In genomic region chr18:79749251-79750191, GRCh38 we compare ENCODE assay signal across 17 cellular contexts. TPM values are rescaled to one million over a fixed set of nuclear protein-coding genes. Genes with fewer than 3 reads are reported as not detected.
DNase-seq lines count a peak whose midpoint lies in the region; ATAC-seq and TF ChIP-seq lines count a peak whose summit lies in the region.
"Had no signal": no experiment of that assay in that cellular context is flagged by ENCODE, and none has a peak within 500 bp of the region (broad histone marks: within the 10 kb centered on the region; RNA-seq: fewer than 3 reads in every experiment).

No MANE protein-coding gene starts in this region.

- H3K9me2 ChIP-seq in neural cell (ENCODE audit: insufficient read depth, low read length), result no peaks in the 10 kb centered on the region

- no peak overlapping the region for H3K4me2 ChIP-seq in neural cell (ENCODE audit: low read length)

- no peak for TF ChIP-seq EP300 in neural cell (conservative IDR thresholded peaks at IDR 0.05; ENCODE audit: poor library complexity, severe bottlenecking)

- no peaks in the 10 kb centered on the region for H3F3A ChIP-seq in neural cell (ENCODE audit: insufficient read depth, low read length, poor library complexity, severe bottlenecking)

- peak overlapping the region; percentile 18 for H3K4me3 ChIP-seq in neural cell (ENCODE audit: low read length)
- H3K4me3 ChIP-seq in aorta (ENCODE audit: low read length in 2 of 2), result no peak overlapping the region

- H3K9me3 ChIP-seq in neural cell (ENCODE audit: low read length) (no peaks in the 10 kb centered on the region), aorta (ENCODE audit: control insufficient read depth, low read length) (no peaks in the 10 kb centered on the region)

- peaks cover under 1% of the 10 kb centered on the region for H3K9me3 Mint-ChIP-seq in central memory CD8-positive, alpha-beta T cell
- H3K9me3 Mint-ChIP-seq: activated B cell treated with CpG ODN at 0.5 μM for 24 hours; activated naive CD4-positive, alpha-beta T cell treated with anti-CD3 and anti-CD28 coated beads for 36 hours had no signal

- H3K4me3 Mint-ChIP-seq in central memory CD8-positive, alpha-beta T cell, result no peak overlapping the region
- H3K4me3 Mint-ChIP-seq: activated B cell treated with CpG ODN at 0.5 μM for 24 hours; activated naive CD4-positive, alpha-beta T cell treated with anti-CD3 and anti-CD28 coated beads for 36 hours; dendritic cell treated with granulocyte-macrophage colony-stimulating factor and Interleukin-4, amounts not matched to agents 40 ng/mL and 50 ng/mL, for 4 days; stimulated activated naive B cell treated with anti-CD40 and anti-IgM and Interleukin-4, amounts not matched to agents 10 μg/mL and 1 μg/mL and 100 μg/mL, for 72 hours; T-cell had no signal

- H3K27ac Mint-ChIP-seq in central memory CD8-positive, alpha-beta T cell (ENCODE audit: low read depth), result peak overlapping the region; percentile 61
- H3K27ac Mint-ChIP-seq: activated B cell treated with CpG ODN at 0.5 μM for 24 hours; activated naive CD4-positive, alpha-beta T cell treated with anti-CD3 and anti-CD28 coated beads for 36 hours; dendritic cell treated with granulocyte-macrophage colony-stimulating factor and Interleukin-4, amounts not matched to agents 40 ng/mL and 50 ng/mL, for 4 days; stimulated activated naive B cell treated with anti-CD40 and anti-IgM and Interleukin-4, amounts not matched to agents 10 μg/mL and 1 μg/mL and 100 μg/mL, for 72 hours; T-cell had no signal

- peaks cover 22% of the 10 kb centered on the region for H3K36me3 Mint-ChIP-seq in central memory CD8-positive, alpha-beta T cell (ENCODE audit: insufficient read depth)

- H3K4me1 Mint-ChIP-seq in central memory CD8-positive, alpha-beta T cell, result peaks cover 2% of the 10 kb centered on the region
- H3K4me1 Mint-ChIP-seq: activated B cell treated with CpG ODN at 0.5 μM for 24 hours; stimulated activated naive B cell treated with anti-CD40 and anti-IgM and Interleukin-4, amounts not matched to agents 10 μg/mL and 1 μg/mL and 100 μg/mL, for 72 hours had no signal

- H3K27me3 ChIP-seq in neural cell (ENCODE audit: insufficient read depth, low read depth, low read length), result no peaks in the 10 kb centered on the region
- no peaks in the 10 kb centered on the region for H3K27me3 ChIP-seq in aorta (ENCODE audit: control insufficient read depth in 1 of 2, insufficient read depth in 2 of 2, low read length in 1 of 2)

- no peak overlapping the region for H3K9ac ChIP-seq in neural cell (ENCODE audit: low read length)

- H3K79me2 ChIP-seq in neural cell (replicated peaks; ENCODE audit: insufficient read depth, low read length), result no peaks in the 10 kb centered on the region

- no peak overlapping the region for H3K27ac ChIP-seq in neural cell (ENCODE audit: low read length)
- no peak overlapping the region for H3K27ac ChIP-seq in aorta (ENCODE audit: low read depth in 1 of 2, low read length in 2 of 2)

- H3K27me3 Mint-ChIP-seq in central memory CD8-positive, alpha-beta T cell, result no peaks in the 10 kb centered on the region
- H3K27me3 Mint-ChIP-seq: activated B cell treated with CpG ODN at 0.5 μM for 24 hours; dendritic cell treated with granulocyte-macrophage colony-stimulating factor and Interleukin-4, amounts not matched to agents 40 ng/mL and 50 ng/mL, for 4 days; stimulated activated naive B cell treated with anti-CD40 and anti-IgM and Interleukin-4, amounts not matched to agents 10 μg/mL and 1 μg/mL and 100 μg/mL, for 72 hours; T-cell had no signal

- 87 to 89% methylated on average over 49 of the region's 49 CpGs for WGBS in aorta, 2 donors

- TF ChIP-seq RAD21 in neural cell (conservative IDR thresholded peaks at IDR 0.05), result no peak

- no peak for ATAC-seq in central memory CD8-positive, alpha-beta T cell (replicated peaks; ENCODE audit: extremely low read depth, poor library complexity, severe bottlenecking)
- ATAC-seq in aorta (ENCODE audit: low FRiP score) (no peak), HG03469 (IDR thresholded peaks at IDR 0.05; ENCODE audit: unreplicated experiment) (no peak), HG02798 (IDR thresholded peaks at IDR 0.05; ENCODE audit: poor library complexity, unreplicated experiment) (no peak)
- ATAC-seq: stimulated activated naive B cell treated with anti-CD40 and anti-IgM and Interleukin-4, amounts not matched to agents 10 μg/mL and 1 μg/mL and 100 μg/mL, for 72 hours; T-cell had no signal

- H4K20me1 ChIP-seq in neural cell (ENCODE audit: insufficient read depth), result no peaks in the 10 kb centered on the region

- intact Hi-C loops in aorta (cut with DNase I), result no loop called here

- H3K4me1 ChIP-seq in aorta (ENCODE audit: control insufficient read depth in 1 of 2, insufficient read depth in 2 of 2, low read length in 2 of 2), result no peaks in the 10 kb centered on the region

- no peak overlapping the region for H2AFZ ChIP-seq in neural cell (ENCODE audit: low read depth, low read length)

- no peak for TF ChIP-seq CTCF in neural cell (IDR thresholded peaks at IDR 0.05; ENCODE audit: poor library complexity, severe bottlenecking)

- H3K36me3 ChIP-seq in neural cell (ENCODE audit: insufficient read depth, low read length) (peaks cover 2% of the 10 kb centered on the region), aorta (ENCODE audit: control insufficient read depth in 1 of 2, insufficient read depth in 2 of 2, low read length in 1 of 2) (peaks cover 3 to 5% of the 10 kb centered on the region in 2 donors)

- DNase-seq in activated effector memory CD4-positive, alpha-beta T cell treated with anti-CD3 and anti-CD28 coated beads, Interleukin-2, amount 50 U/mL, for 16 hours, result peak; percentile 27
- DNase-seq in activated effector memory CD4-positive, alpha-beta T cell treated with Interleukin-2 at 50 U/mL for 16 hours, result no peak
- DNase-seq in central memory CD8-positive, alpha-beta T cell (ENCODE audit: low spot score in 2 of 2), result no peak
- peak; percentile 38 to 59 for DNase-seq in aorta
- DNase-seq in stimulated activated CD4-positive, alpha-beta T cell treated with anti-CD3 and anti-CD28 coated beads, Interleukin-15, amount 100 ng/mL, for 24 hours, result no peak
- DNase-seq: activated B cell treated with CpG ODN at 0.5 μM for 24 hours; activated naive CD4-positive, alpha-beta T cell treated with anti-CD3 and anti-CD28 coated beads for 36 hours; EL; KBM-7; stimulated activated CD4-positive, alpha-beta T cell treated with anti-CD3 and anti-CD28 coated beads, Interleukin-12 subunit alpha, Interleukin-12 subunit beta, amount 100 ng/mL, for 4 hours; stimulated activated naive B cell treated with anti-CD40 and anti-IgM and Interleukin-4, amounts not matched to agents 10 μg/mL and 1 μg/mL and 100 μg/mL, for 72 hours; T-cell; trophoblast cell had no signal

TF ChIP-seq in neural cell, 6 proteins besides CTCF, POLR2A, EP300 and RAD21:
- TF ChIP-seq REST (IDR thresholded peaks at IDR 0.05; ENCODE audit: borderline replicate concordance), result no peak
- TF ChIP-seq MXI1 (conservative IDR thresholded peaks at IDR 0.05; ENCODE audit: poor library complexity, severe bottlenecking), result no peak
- TF ChIP-seq EZH2 (IDR thresholded peaks at IDR 0.05; ENCODE audit: borderline replicate concordance, insufficient read depth, low read length, poor library complexity, severe bottlenecking), result no peak
- TF ChIP-seq POLR2AphosphoS5 (IDR thresholded peaks at IDR 0.05), result no peak
- TF ChIP-seq TAF1 (IDR thresholded peaks at IDR 0.05; ENCODE audit: low read depth), result no peak
- no peak for TF ChIP-seq SMC3 (conservative IDR thresholded peaks at IDR 0.05; ENCODE audit: poor library complexity)

RNA-seq across cellular contexts. Expression of gene KCNG2, which starts 48.2 kb away (rescaled TPM):
- polyA plus RNA-seq in neural cell, result not detected in 2 replicates
- not detected in 2 replicates for polyA minus RNA-seq in neural cell
- total RNA-seq in aorta, result 1 to 10 TPM in 1 of 2 donors, under 1 TPM in 1; 0.23 to 1.1 TPM
- not detected for polyA plus RNA-seq in aorta
- total RNA-seq: activated B cell treated with CpG ODN at 0.5 μM for 24 hours; activated naive CD4-positive, alpha-beta T cell treated with anti-CD3 and anti-CD28 coated beads for 36 hours; T-cell had no signal

Comparison
In these comparisons a context has a peak if more than half of its experiments do, and no peak if none do; other contexts are left out.
1. DNase-seq: peak in activated effector memory CD4-positive, alpha-beta T cell treated with anti-CD3 and anti-CD28 coated beads, Interleukin-2, amount 50 U/mL, for 16 hours (single experiment) and aorta (2 of 2); none in activated effector memory CD4-positive, alpha-beta T cell treated with Interleukin-2 at 50 U/mL for 16 hours (single experiment), central memory CD8-positive, alpha-beta T cell (0 of 2) and stimulated activated CD4-positive, alpha-beta T cell treated with anti-CD3 and anti-CD28 coated beads, Interleukin-15, amount 100 ng/mL, for 24 hours (single experiment).